Comparison of ENCODE assay signal across 9 cellular contexts in the genomic region with DNA sequence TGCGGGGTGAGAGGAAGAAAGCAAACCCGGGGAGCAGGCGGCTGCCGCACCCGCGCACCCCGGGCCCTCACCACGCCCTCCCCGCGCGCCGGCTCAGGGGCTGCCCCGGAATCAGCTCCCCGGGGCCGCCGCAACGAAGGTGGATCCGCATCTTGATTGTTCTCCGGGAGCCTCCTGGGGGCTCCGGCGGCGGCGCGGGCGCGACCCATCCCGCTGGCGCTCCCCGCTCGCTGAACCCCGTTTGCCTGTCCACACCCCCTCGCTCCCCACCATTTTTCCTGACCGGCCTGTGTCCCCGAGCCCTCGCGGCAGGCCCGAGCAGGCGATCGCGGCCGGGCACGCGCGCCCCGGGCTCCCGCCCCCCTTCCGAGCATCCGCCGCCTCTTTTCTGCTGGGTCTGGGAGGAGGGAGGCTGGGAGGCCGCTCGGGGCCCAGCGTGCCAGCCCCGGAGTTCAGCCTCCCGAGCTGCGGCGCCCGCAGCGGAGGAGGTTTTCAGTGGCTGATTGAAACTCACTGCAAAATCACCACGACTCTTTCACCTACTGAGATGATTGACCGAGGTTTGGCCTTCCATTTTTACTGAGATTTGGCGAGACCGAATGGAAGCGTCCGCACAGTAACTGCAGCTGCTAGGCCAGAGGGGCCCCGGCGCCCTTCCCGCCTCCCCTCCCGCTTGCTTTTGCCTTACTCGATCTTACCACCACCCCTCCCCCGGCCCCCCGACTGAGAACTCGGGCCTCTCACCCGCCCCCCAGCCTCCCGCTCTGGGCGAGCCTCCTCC. TPM values are rescaled to one million over a fixed set of nuclear protein-coding genes. Genes with fewer than 3 reads are reported as not detected.
DNase-seq lines count a peak whose midpoint lies in the region; ATAC-seq and TF ChIP-seq lines count a peak whose summit lies in the region.
"Had no signal": no experiment of that assay in that cellular context is flagged by ENCODE, and none has a peak within 500 bp of the region (broad histone marks: within the 10 kb centered on the region; RNA-seq: fewer than 3 reads in every experiment).

No MANE protein-coding gene starts in this region.

- no peak overlapping the region for H2AFZ ChIP-seq in neuronal stem cell (ENCODE audit: low read length)

- no peak overlapping the region for H3K27ac Mint-ChIP-seq in endothelial cell (ENCODE audit: unreplicated experiment)

- no peak overlapping the region for H4K91ac ChIP-seq in neuronal stem cell (ENCODE audit: low read depth, low read length, poor library complexity)

- no peak overlapping the region for H2BK120ac ChIP-seq in neuronal stem cell (ENCODE audit: low read depth, low read length)

- H3K18ac ChIP-seq in neuronal stem cell (ENCODE audit: low read length): peak overlapping the region; percentile 93

- H3K36me3 Mint-ChIP-seq in endothelial cell (ENCODE audit: low read depth, unreplicated experiment): peaks cover 10% of the 10 kb centered on the region
- H3K36me3 Mint-ChIP-seq: naive B cell had no signal

- no peak overlapping the region for H3K4ac ChIP-seq in neuronal stem cell (ENCODE audit: low read length)

- H2AK5ac ChIP-seq in neuronal stem cell (ENCODE audit: low read depth, low read length): peak overlapping the region; percentile 56

- no CpG with 5 or more reads among the region's 75 CpGs for WGBS in neuronal stem cell (ENCODE audit: extremely low coverage in 2 of 2, insufficient read length in 2 of 2, insufficient replicate concordance in 1 of 2), 2 donors
- 2 to 15% methylated on average over 15 to 74 of the region's 75 CpGs for WGBS in body of pancreas, 2 donors

- ATAC-seq in GM21737 (IDR thresholded peaks at IDR 0.05; ENCODE audit: unreplicated experiment) (no peak), body of pancreas (no peak)

- TF ChIP-seq CTCF in endothelial cell (IDR thresholded peaks at IDR 0.05; ENCODE audit: unreplicated experiment) (no peak), body of pancreas (IDR thresholded peaks at IDR 0.05) (no peak)

- H3K9me3 Mint-ChIP-seq in endothelial cell (ENCODE audit: unreplicated experiment): no peaks in the 10 kb centered on the region

- H3K4me1 ChIP-seq in neuronal stem cell (ENCODE audit: control insufficient read depth in 2 of 2, insufficient read depth in 1 of 2, low read depth in 1 of 2, low read length in 2 of 2) (peaks cover 7 to 14% of the 10 kb centered on the region in 2 donors), body of pancreas (peaks cover 34% of the 10 kb centered on the region)

- peak overlapping the region; percentile 55 for H3K23ac ChIP-seq in neuronal stem cell (ENCODE audit: low read depth, low read length, poor library complexity)

- intact Hi-C loops in body of pancreas (cut with DNase I): no loop called here

- peak overlapping the region; percentile 57 for H3K4me2 ChIP-seq in neuronal stem cell (ENCODE audit: insufficient read depth, low read length, poor library complexity, severe bottlenecking)

- no peak overlapping the region for H2BK15ac ChIP-seq in neuronal stem cell (ENCODE audit: low read length)

- peak overlapping the region; percentile 71 to 98 for H3K4me3 ChIP-seq in neuronal stem cell (ENCODE audit: low read length in 2 of 2)
- no peak overlapping the region for H3K4me3 ChIP-seq in body of pancreas

- TF ChIP-seq POLR2A in body of pancreas (IDR thresholded peaks at IDR 0.05): no peak

- peaks cover 21% of the 10 kb centered on the region for H3K4me1 Mint-ChIP-seq in endothelial cell (ENCODE audit: unreplicated experiment)

- no peak overlapping the region for H4K8ac ChIP-seq in neuronal stem cell (ENCODE audit: low read depth, low read length)

- H3K9me3 ChIP-seq in neuronal stem cell (replicated peaks in 1 of 2; ENCODE audit: control insufficient read depth in 2 of 2, insufficient read depth in 1 of 2, low read depth in 1 of 2, low read length in 2 of 2) (no peaks in the 10 kb centered on the region), body of pancreas (no peaks in the 10 kb centered on the region)

- no peaks in the 10 kb centered on the region for H3K27me3 ChIP-seq in neuronal stem cell (ENCODE audit: control insufficient read depth in 3 of 3, insufficient read depth in 3 of 3, low read depth in 1 of 3, low read length in 3 of 3)
- H3K27me3 ChIP-seq in body of pancreas: peaks cover 0 to 21% of the 10 kb centered on the region in 2 donors

- peak overlapping the region; percentile 21 for H3K14ac ChIP-seq in neuronal stem cell (ENCODE audit: low read length)

- peak overlapping the region; percentile 91 for H3K4me3 Mint-ChIP-seq in endothelial cell (ENCODE audit: unreplicated experiment)

- peak overlapping the region; percentile 98 for H2BK5ac ChIP-seq in neuronal stem cell (ENCODE audit: low read length)

- H3K27ac ChIP-seq in neuronal stem cell (replicated peaks; ENCODE audit: low read length) (peak overlapping the region; percentile 87), body of pancreas (no peak overlapping the region)

- H3K9ac ChIP-seq in neuronal stem cell (ENCODE audit: low read depth, low read length, poor library complexity): peak overlapping the region; percentile 97

- peaks cover 13% of the 10 kb centered on the region for H3K27me3 Mint-ChIP-seq in endothelial cell (ENCODE audit: unreplicated experiment)

- DNase-seq in DMS53 (lab: John Stamatoyannopoulos, UW) (peak; percentile 78), NCI-H146 (lab: John Stamatoyannopoulos, UW) (peak; percentile 89), endothelial cell (ENCODE audit: low spot score) (peak; percentile 62), neuronal stem cell (ENCODE audit: low spot score) (no peak), cerebellar nuclear complex (lab: John Stamatoyannopoulos, UW) (no peak), body of pancreas (no peak), HPDE6-E6E7 (ENCODE audit: extremely low spot score) (no peak)
- DNase-seq: naive B cell had no signal

- no peak overlapping the region for H2BK12ac ChIP-seq in neuronal stem cell (ENCODE audit: low read length)

- H3K79me1 ChIP-seq in neuronal stem cell (ENCODE audit: low read depth, low read length): peaks cover 2% of the 10 kb centered on the region

- H3K36me3 ChIP-seq in neuronal stem cell (replicated peaks in 1 of 2; ENCODE audit: control insufficient read depth in 2 of 2, insufficient read depth in 2 of 2, low read length in 2 of 2) (peaks cover 18 to 81% of the 10 kb centered on the region in 2 donors), body of pancreas (replicated peaks in 1 of 2; ENCODE audit: insufficient read depth in 1 of 2, low read depth in 2 of 2) (no peaks in the 10 kb centered on the region)

RNA-seq across cellular contexts. Expression of a gene that starts 4.7 kb away (rescaled TPM):
- total RNA-seq in endothelial cell (ENCODE audit: unreplicated experiment) (39.4 TPM), body of pancreas (under 1 TPM in 1 of 2 donors, not detected in 1; under 0.01 TPM)
- 150 TPM for polyA plus RNA-seq in neuronal stem cell (2013, experiment 1 of 2)
- polyA plus RNA-seq in neuronal stem cell (2013, experiment 2 of 2): 165 TPM

Comparison
In these comparisons a context has a peak if more than half of its experiments do, and no peak if none do; other contexts are left out.
1. DNase-seq: peak in DMS53 (single experiment), NCI-H146 (single experiment) and endothelial cell (single experiment); none in neuronal stem cell (single experiment), cerebellar nuclear complex (0 of 2), body of pancreas (0 of 4) and HPDE6-E6E7 (single experiment).
2. H3K4me3 ChIP-seq: peak in neuronal stem cell (2 of 2); none in body of pancreas (0 of 2).
3. RNA of a gene that starts 4.7 kb away (total RNA-seq): 39.4 TPM in endothelial cell (single experiment); under 0.01 TPM in body of pancreas; every median in the first group is over 10 times any median in the second.